Comparison of ENCODE assay signal across 14 cellular contexts in the genomic region with DNA sequence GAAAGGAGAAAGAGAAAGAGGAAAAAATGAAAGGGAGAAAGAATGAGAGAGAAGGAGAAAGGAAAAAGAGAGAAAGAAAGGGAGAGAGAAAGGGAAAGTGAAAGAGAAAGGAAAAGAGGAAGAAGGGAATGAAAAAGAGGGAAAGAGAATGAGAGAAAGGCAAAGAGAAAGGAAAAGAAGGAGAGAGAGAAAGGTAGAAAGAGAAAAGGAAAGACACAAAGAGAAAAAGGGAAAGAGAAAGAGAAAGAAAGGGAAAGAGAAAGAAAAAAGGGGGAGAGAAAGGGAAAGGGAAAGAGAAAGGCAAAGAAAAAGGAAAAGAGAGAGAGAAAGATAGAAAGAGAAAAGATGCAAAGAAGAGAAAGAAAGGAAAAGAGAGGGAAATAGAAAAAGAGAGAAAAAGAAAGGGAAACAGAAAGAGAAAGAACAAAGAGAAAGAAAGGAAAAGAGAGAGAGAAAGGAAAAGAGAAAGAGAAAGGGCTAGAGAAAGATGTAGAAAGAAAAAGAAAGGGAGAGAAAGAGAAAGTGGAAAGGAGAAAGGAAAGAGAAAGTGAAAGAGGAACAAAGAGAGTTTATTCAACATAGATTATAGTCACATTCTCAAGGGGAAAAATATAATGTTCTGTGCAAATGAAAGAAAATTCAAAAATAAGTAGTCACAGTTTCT.
DNase-seq lines count a peak whose midpoint lies in the region; ATAC-seq and TF ChIP-seq lines count a peak whose summit lies in the region.
"Had no signal": no experiment of that assay in that cellular context is flagged by ENCODE, and none has a peak within 500 bp of the region (broad histone marks: within the 10 kb centered on the region; RNA-seq: fewer than 3 reads in every experiment).

No MANE protein-coding gene starts in this region.

- CTCF ChIA-PET in MCF 10A (lab: Yijun Ruan, JAX): interaction anchor here (0.9 to 1.0 kb wide), 2 partner anchors 22 to 27 kb away, joined by 3 to 5 read pairs; no protein-coding TSS in a partner anchor

- H3K27me3 Mint-ChIP-seq in MCF 10A (ENCODE audit: insufficient read depth, unreplicated experiment): no peaks in the 10 kb centered on the region
- peaks cover 21% of the 10 kb centered on the region for H3K27me3 Mint-ChIP-seq in activated naive CD8-positive, alpha-beta T cell treated with anti-CD3 and anti-CD28 coated beads, Interleukin-2, amount 10 ng/mL, durations not matched to agents 7 days and 5 days
- H3K27me3 Mint-ChIP-seq in stimulated activated naive CD8-positive, alpha-beta T cell treated with anti-CD3 and anti-CD28 coated beads, Interleukin-15, amount 100 ng/mL, for 72 hours: no peaks in the 10 kb centered on the region

- peak overlapping the region; percentile 21 for H3K27ac Mint-ChIP-seq in MCF 10A (ENCODE audit: low read depth, unreplicated experiment)
- H3K27ac Mint-ChIP-seq in activated naive CD8-positive, alpha-beta T cell treated with anti-CD3 and anti-CD28 coated beads, Interleukin-2, amount 10 ng/mL, durations not matched to agents 7 days and 5 days: peak overlapping the region; percentile 80
- H3K27ac Mint-ChIP-seq in stimulated activated naive CD8-positive, alpha-beta T cell treated with anti-CD3 and anti-CD28 coated beads, Interleukin-15, amount 100 ng/mL, for 72 hours: peak overlapping the region; percentile 49 to 87

- H3K4me1 Mint-ChIP-seq in MCF 10A (ENCODE audit: insufficient read depth, unreplicated experiment): peaks cover 24% of the 10 kb centered on the region
- H3K4me1 Mint-ChIP-seq in activated naive CD8-positive, alpha-beta T cell treated with anti-CD3 and anti-CD28 coated beads, Interleukin-2, amount 10 ng/mL, durations not matched to agents 7 days and 5 days: peaks cover 22% of the 10 kb centered on the region
- peaks cover 23% of the 10 kb centered on the region for H3K4me1 Mint-ChIP-seq in stimulated activated naive CD8-positive, alpha-beta T cell treated with anti-CD3 and anti-CD28 coated beads, Interleukin-15, amount 100 ng/mL, for 72 hours

- no peaks in the 10 kb centered on the region for H3K27me3 ChIP-seq in breast epithelium
- H3K27me3 ChIP-seq: BE2C had no signal

- H3K9me3 ChIP-seq in breast epithelium: no peaks in the 10 kb centered on the region
- H3K9me3 ChIP-seq: BE2C had no signal

- intact Hi-C loops in MCF 10A (cut with micrococcal nuclease) (no loop called here), breast epithelium (cut with DNase I; ENCODE audit: low total_unique reads) (no loop called here)

- H3K36me3 Mint-ChIP-seq in MCF 10A (ENCODE audit: insufficient read depth, unreplicated experiment): peaks cover 4% of the 10 kb centered on the region
- H3K36me3 Mint-ChIP-seq in activated naive CD8-positive, alpha-beta T cell treated with anti-CD3 and anti-CD28 coated beads, Interleukin-2, amount 10 ng/mL, durations not matched to agents 7 days and 5 days: no peaks in the 10 kb centered on the region

- POLR2A ChIA-PET in MCF 10A (lab: Yijun Ruan, JAX): no interaction called here
- POLR2A ChIA-PET in activated naive CD8-positive, alpha-beta T cell treated with anti-CD3 and anti-CD28 coated beads, Interleukin-2, amount 10 ng/mL, durations not matched to agents 7 days and 5 days (lab: Charles Lee): interaction anchor here (1.0 kb wide), 1 partner anchor 22 kb away, joined by 3 read pairs; no protein-coding TSS in a partner anchor

- no peak overlapping the region for H3K4me3 ChIP-seq in breast epithelium

- no peak for TF ChIP-seq POLR2A in breast epithelium (IDR thresholded peaks at IDR 0.05)

- no peaks in the 10 kb centered on the region for H3K9me3 Mint-ChIP-seq in MCF 10A (ENCODE audit: unreplicated experiment)
- no peaks in the 10 kb centered on the region for H3K9me3 Mint-ChIP-seq in activated naive CD8-positive, alpha-beta T cell treated with anti-CD3 and anti-CD28 coated beads, Interleukin-2, amount 10 ng/mL, durations not matched to agents 7 days and 5 days
- peaks cover 14 to 17% of the 10 kb centered on the region in 2 donors for H3K9me3 Mint-ChIP-seq in stimulated activated naive CD8-positive, alpha-beta T cell treated with anti-CD3 and anti-CD28 coated beads, Interleukin-15, amount 100 ng/mL, for 72 hours

- BruUV-seq in MCF 10A (replicated peaks; lab: Mats Ljungman, UMichigan): no TSS peak

- DNase-seq in MCF 10A (ENCODE audit: unreplicated experiment) (no peak), breast epithelium (ENCODE audit: low spot score in 2 of 2) (no peak), NAMALWA (ENCODE audit: low spot score) (peak; percentile 11), T1000 (lab: John Stamatoyannopoulos, UW) (no peak), NCI-H1930 (lab: John Stamatoyannopoulos, UW) (no peak)
- no peak for DNase-seq in activated naive CD8-positive, alpha-beta T cell treated with anti-CD3 and anti-CD28 coated beads, Interleukin-2, amount 10 ng/mL, durations not matched to agents 7 days and 5 days
- DNase-seq in stimulated activated naive CD8-positive, alpha-beta T cell treated with anti-CD3 and anti-CD28 coated beads, Interleukin-15, amount 100 ng/mL, for 72 hours: no peak
- DNase-seq: BE2C; EL; KBM-7; left cardiac atrium; NCI-H2107; NK-92 treated with Interleukin-12 subunit alpha and Interleukin-12 subunit beta, amount 100 ng/mL, for 24 hours had no signal

- ATAC-seq in activated naive CD8-positive, alpha-beta T cell treated with anti-CD3 and anti-CD28 coated beads, Interleukin-2, amount 10 ng/mL, durations not matched to agents 7 days and 5 days (ENCODE audit: low read depth): no peak
- ATAC-seq in stimulated activated naive CD8-positive, alpha-beta T cell treated with anti-CD3 and anti-CD28 coated beads, Interleukin-15, amount 100 ng/mL, for 72 hours: no peak
- no peak for ATAC-seq in HG03354 (IDR thresholded peaks at IDR 0.05; ENCODE audit: poor library complexity, severe bottlenecking, unreplicated experiment)
- ATAC-seq: left cardiac atrium had no signal

- no peaks in the 10 kb centered on the region for H3K36me3 ChIP-seq in breast epithelium
- H3K36me3 ChIP-seq: BE2C had no signal

- peak overlapping the region; percentile 24 for H3K4me3 Mint-ChIP-seq in MCF 10A (ENCODE audit: unreplicated experiment)
- peak overlapping the region; percentile 69 for H3K4me3 Mint-ChIP-seq in activated naive CD8-positive, alpha-beta T cell treated with anti-CD3 and anti-CD28 coated beads, Interleukin-2, amount 10 ng/mL, durations not matched to agents 7 days and 5 days
- H3K4me3 Mint-ChIP-seq in stimulated activated naive CD8-positive, alpha-beta T cell treated with anti-CD3 and anti-CD28 coated beads, Interleukin-15, amount 100 ng/mL, for 72 hours: peak overlapping the region; percentile 47 to 58

- H3K4me1 ChIP-seq in breast epithelium: no peaks in the 10 kb centered on the region
- H3K4me1 ChIP-seq: BE2C had no signal

- no peak overlapping the region for H3K27ac ChIP-seq in breast epithelium

- no peak for TF ChIP-seq CTCF in MCF 10A (IDR thresholded peaks at IDR 0.05; ENCODE audit: unreplicated experiment)
- no peak for TF ChIP-seq CTCF in breast epithelium (IDR thresholded peaks at IDR 0.05)

Comparison
In these comparisons a context has a peak if more than half of its experiments do, and no peak if none do; other contexts are left out.
1. H3K27ac Mint-ChIP-seq: peak in every context shown above with its lines; median percentile 80 in activated naive CD8-positive, alpha-beta T cell treated with anti-CD3 and anti-CD28 coated beads, Interleukin-2, amount 10 ng/mL, durations not matched to agents 7 days and 5 days; 68 in stimulated activated naive CD8-positive, alpha-beta T cell treated with anti-CD3 and anti-CD28 coated beads, Interleukin-15, amount 100 ng/mL, for 72 hours; 21 in MCF 10A.